Comparison of ENCODE assay signal across 1 cellular context in genomic region chr4:54542540-54543041, GRCh38.
TF ChIP-seq lines count a peak whose summit lies in the region.

No MANE protein-coding gene starts in this region.

TF ChIP-seq in K562, 482 proteins besides CTCF, POLR2A, EP300 and RAD21 (continued from another document and continues in another):
- no peak for TF ChIP-seq ZBTB5 (IDR thresholded peaks at IDR 0.05)
- TF ChIP-seq ARHGAP35 (IDR thresholded peaks at IDR 0.05; ENCODE audit: partially characterized antibody), result no peak
- TF ChIP-seq ZNF436 (CRISPR knock-in tag; IDR thresholded peaks at IDR 0.05), result no peak
- TF ChIP-seq ESRRA (IDR thresholded peaks at IDR 0.05; ENCODE audit: borderline replicate concordance, low read depth), result no peak
- no peak for TF ChIP-seq BDP1 (IDR thresholded peaks at IDR 0.05; ENCODE audit: insufficient read depth, insufficient read length)
- TF ChIP-seq TRIM28 (IDR thresholded peaks at IDR 0.05), result no peak; the same call in 1 of the 2 replicates
- no peak for TF ChIP-seq PURB (CRISPR knock-in tag; IDR thresholded peaks at IDR 0.05; ENCODE audit: low read depth)
- no peak; the same call in 1 of the 2 replicates for TF ChIP-seq DEAF1 (CRISPR knock-in tag; IDR thresholded peaks at IDR 0.05)
- TF ChIP-seq KHSRP (IDR thresholded peaks at IDR 0.05), result 0 out of 2 replicates have a peak, but pooled peaks have one; percentile 41
- TF ChIP-seq MCM7 (IDR thresholded peaks at IDR 0.05), result no peak
- no peak for TF ChIP-seq MEF2A (IDR thresholded peaks at IDR 0.05; ENCODE audit: control insufficient read depth, low read depth, low read length)
- TF ChIP-seq E2F5 (CRISPR knock-in tag; IDR thresholded peaks at IDR 0.05), result no peak
- no peak for TF ChIP-seq COPS2 (conservative IDR thresholded peaks at IDR 0.05)
- no peak for TF ChIP-seq NR1H2 (CRISPR knock-in tag; IDR thresholded peaks at IDR 0.05)
- no peak for TF ChIP-seq MLX (CRISPR knock-in tag; conservative IDR thresholded peaks at IDR 0.05)
- TF ChIP-seq BRF2 (IDR thresholded peaks at IDR 0.05; ENCODE audit: borderline replicate concordance, insufficient read depth, insufficient read length), result no peak
- TF ChIP-seq TFAP4 (CRISPR knock-in tag; IDR thresholded peaks at IDR 0.05; ENCODE audit: borderline replicate concordance), result no peak
- no peak for TF ChIP-seq FOXP1 (CRISPR knock-in tag; IDR thresholded peaks at IDR 0.05)
- TF ChIP-seq ZNF408 (CRISPR knock-in tag; IDR thresholded peaks at IDR 0.05; ENCODE audit: low read depth), result no peak
- TF ChIP-seq ZFP30 (CRISPR knock-in tag; IDR thresholded peaks at IDR 0.05; ENCODE audit: borderline replicate concordance), result no peak
- TF ChIP-seq SRSF1 (IDR thresholded peaks at IDR 0.05; ENCODE audit: low read depth, low read length), result no peak
- TF ChIP-seq ZNF449 (CRISPR knock-in tag; IDR thresholded peaks at IDR 0.05), result no peak
- peak; percentile 21; the same call in 1 of the 2 replicates for TF ChIP-seq CEBPB (tag; IDR thresholded peaks at IDR 0.05)
- no peak for TF ChIP-seq PCBP1 (IDR thresholded peaks at IDR 0.05; ENCODE audit: low read depth, low read length, poor library complexity, severe bottlenecking)
- no peak for TF ChIP-seq ZNF121 (CRISPR knock-in tag; conservative IDR thresholded peaks at IDR 0.05)
- peak; percentile 66 for TF ChIP-seq GABPA (tag; conservative IDR thresholded peaks at IDR 0.05; ENCODE audit: low read depth)
- TF ChIP-seq JUN (IDR thresholded peaks at IDR 0.05; ENCODE audit: borderline replicate concordance, low read depth, low read length), result 0 out of 2 replicates have a peak, but pooled peaks have one; percentile 7
- no peak for TF ChIP-seq JUN (CRISPR knock-in tag; IDR thresholded peaks at IDR 0.05; ENCODE audit: borderline replicate concordance)
- peak; percentile 82 for TF ChIP-seq NCOA1 (IDR thresholded peaks at IDR 0.05; ENCODE audit: low read depth)
- TF ChIP-seq MIER1 (IDR thresholded peaks at IDR 0.05; ENCODE audit: low read depth), result no peak
- peak; percentile 96 for TF ChIP-seq MEIS2 (IDR thresholded peaks at IDR 0.05; ENCODE audit: partially characterized antibody)
- TF ChIP-seq CBFA2T3 (IDR thresholded peaks at IDR 0.05), result peak; percentile 98
- no peak for TF ChIP-seq XRCC5 (IDR thresholded peaks at IDR 0.05; ENCODE audit: low read depth, low read length)
- TF ChIP-seq ZNF3 (CRISPR knock-in tag; IDR thresholded peaks at IDR 0.05), result no peak
- TF ChIP-seq ASH1L (IDR thresholded peaks at IDR 0.05; ENCODE audit: borderline replicate concordance, low read depth, partially characterized antibody), result no peak
- no peak for TF ChIP-seq CSDE1 (IDR thresholded peaks at IDR 0.05)
- no peak for TF ChIP-seq NONO (IDR thresholded peaks at IDR 0.05; ENCODE audit: low read depth in 2 of 2, low read length in 1 of 2)
- TF ChIP-seq SMARCB1 (IDR thresholded peaks at IDR 0.05; ENCODE audit: insufficient read length, low read depth), result peak; percentile 51
- TF ChIP-seq TAF15 (IDR thresholded peaks at IDR 0.05; ENCODE audit: low read depth, low read length), result no peak
- TF ChIP-seq ZNF318 (IDR thresholded peaks at IDR 0.05; ENCODE audit: borderline replicate concordance in 1 of 2, low read depth in 1 of 2), result no peak
- TF ChIP-seq WHSC1 (IDR thresholded peaks at IDR 0.05; ENCODE audit: low read length), result no peak
- no peak for TF ChIP-seq NR0B1 (IDR thresholded peaks at IDR 0.05; ENCODE audit: partially characterized antibody)
- no peak for TF ChIP-seq NR3C1 (CRISPR knock-in tag; IDR thresholded peaks at IDR 0.05)
- peak; percentile 88 for TF ChIP-seq ZNF395 (CRISPR knock-in tag; IDR thresholded peaks at IDR 0.05)
